1 cellular context compared by ENCODE assay signal in the genomic region with DNA sequence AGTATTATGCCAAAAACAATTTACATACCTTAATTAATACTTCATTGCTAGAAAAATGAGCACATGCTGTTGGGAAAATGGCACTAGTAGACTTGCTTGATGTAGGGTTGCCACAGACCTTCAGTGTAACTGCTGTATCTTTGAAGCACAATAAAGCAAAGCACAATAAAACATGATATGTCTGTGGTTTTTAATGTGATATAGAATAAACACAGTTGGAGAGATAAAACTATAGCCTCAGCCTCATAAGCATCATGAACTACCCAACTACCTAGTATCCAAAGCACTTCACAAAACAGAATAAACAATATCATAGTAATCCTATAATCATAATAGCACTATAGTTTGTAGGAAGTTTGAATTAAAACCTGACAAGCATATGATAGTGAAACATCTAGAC.
TF ChIP-seq lines count a peak whose summit lies in the region.

No MANE protein-coding gene starts in this region.

TF ChIP-seq in HEK293, 187 proteins besides CTCF, POLR2A, EP300 and RAD21 (continued from another document and continues in another):
- TF ChIP-seq, protein P1, sequence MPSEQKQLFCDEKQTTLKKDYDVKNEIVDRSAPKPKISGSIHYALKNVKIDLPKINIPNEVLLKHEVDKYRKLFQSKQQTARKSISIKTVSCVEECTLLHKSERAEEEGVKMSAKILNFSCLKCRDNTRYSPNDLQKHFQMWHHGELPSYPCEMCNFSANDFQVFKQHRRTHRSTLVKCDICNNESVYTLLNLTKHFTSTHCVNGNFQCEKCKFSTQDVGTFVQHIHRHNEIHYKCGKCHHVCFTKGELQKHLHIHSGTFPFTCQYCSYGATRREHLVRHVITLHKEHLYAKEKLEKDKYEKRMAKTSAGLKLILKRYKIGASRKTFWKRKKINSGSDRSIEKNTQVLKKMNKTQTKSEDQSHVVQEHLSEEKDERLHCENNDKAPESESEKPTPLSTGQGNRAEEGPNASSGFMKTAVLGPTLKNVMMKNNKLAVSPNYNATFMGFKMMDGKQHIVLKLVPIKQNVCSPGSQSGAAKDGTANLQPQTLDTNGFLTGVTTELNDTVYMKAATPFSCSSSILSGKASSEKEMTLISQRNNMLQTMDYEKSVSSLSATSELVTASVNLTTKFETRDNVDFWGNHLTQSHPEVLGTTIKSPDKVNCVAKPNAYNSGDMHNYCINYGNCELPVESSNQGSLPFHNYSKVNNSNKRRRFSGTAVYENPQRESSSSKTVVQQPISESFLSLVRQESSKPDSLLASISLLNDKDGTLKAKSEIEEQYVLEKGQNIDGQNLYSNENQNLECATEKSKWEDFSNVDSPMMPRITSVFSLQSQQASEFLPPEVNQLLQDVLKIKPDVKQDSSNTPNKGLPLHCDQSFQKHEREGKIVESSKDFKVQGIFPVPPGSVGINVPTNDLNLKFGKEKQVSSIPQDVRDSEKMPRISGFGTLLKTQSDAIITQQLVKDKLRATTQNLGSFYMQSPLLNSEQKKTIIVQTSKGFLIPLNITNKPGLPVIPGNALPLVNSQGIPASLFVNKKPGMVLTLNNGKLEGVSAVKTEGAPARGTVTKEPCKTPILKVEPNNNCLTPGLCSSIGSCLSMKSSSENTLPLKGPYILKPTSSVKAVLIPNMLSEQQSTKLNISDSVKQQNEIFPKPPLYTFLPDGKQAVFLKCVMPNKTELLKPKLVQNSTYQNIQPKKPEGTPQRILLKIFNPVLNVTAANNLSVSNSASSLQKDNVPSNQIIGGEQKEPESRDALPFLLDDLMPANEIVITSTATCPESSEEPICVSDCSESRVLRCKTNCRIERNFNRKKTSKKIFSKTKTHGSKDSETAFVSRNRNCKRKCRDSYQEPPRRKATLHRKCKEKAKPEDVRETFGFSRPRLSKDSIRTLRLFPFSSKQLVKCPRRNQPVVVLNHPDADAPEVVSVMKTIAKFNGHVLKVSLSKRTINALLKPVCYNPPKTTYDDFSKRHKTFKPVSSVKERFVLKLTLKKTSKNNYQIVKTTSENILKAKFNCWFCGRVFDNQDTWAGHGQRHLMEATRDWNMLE (tag by site-specific recombination; conservative IDR thresholded peaks at IDR 0.05; ENCODE audit: low read depth), result no peak
- TF ChIP-seq ZNF501 (tag by site-specific recombination; IDR thresholded peaks at IDR 0.05) (0 out of 2 replicates have a peak, but pooled peaks have one; percentile 38), RBAK (tag by site-specific recombination; IDR thresholded peaks at IDR 0.05) (no peak), ZNF510 (tag by site-specific recombination; IDR thresholded peaks at IDR 0.05; ENCODE audit: insufficient replicate concordance) (peak; percentile 7), GFI1B (tag by site-specific recombination; IDR thresholded peaks at IDR 0.05) (0 out of 2 replicates have a peak, but pooled peaks have one; percentile 9), ZEB2 (tag by site-specific recombination; IDR thresholded peaks at IDR 0.05) (peak; percentile 61; the same call in 1 of the 2 replicates), ZBTB1 (tag by site-specific recombination; IDR thresholded peaks at IDR 0.05) (0 out of 2 replicates have a peak, but pooled peaks have one; percentile 59), ZNF558 (tag by site-specific recombination; IDR thresholded peaks at IDR 0.05) (no peak), ZBTB48 (tag by site-specific recombination; IDR thresholded peaks at IDR 0.05) (no peak), TCF7L2 (IDR thresholded peaks at IDR 0.05; ENCODE audit: borderline replicate concordance, low read depth, low read length) (no peak), ZNF624 (tag by site-specific recombination; IDR thresholded peaks at IDR 0.05) (no peak), ZNF548 (tag by site-specific recombination; IDR thresholded peaks at IDR 0.05) (no peak), ZNF10 (tag by site-specific recombination; IDR thresholded peaks at IDR 0.05) (0 out of 2 replicates have a peak, but pooled peaks have one; percentile 43), ZNF19 (tag by site-specific recombination; IDR thresholded peaks at IDR 0.05; ENCODE audit: low read depth) (no peak), ZNF202 (tag by site-specific recombination; IDR thresholded peaks at IDR 0.05; ENCODE audit: borderline replicate concordance) (no peak), ZNF785 (tag by site-specific recombination; IDR thresholded peaks at IDR 0.05) (no peak), ZNF530 (tag by site-specific recombination; IDR thresholded peaks at IDR 0.05; ENCODE audit: low read depth) (no peak), ZNF335 (tag by site-specific recombination; conservative IDR thresholded peaks at IDR 0.05) (no peak), ZNF521 (tag by site-specific recombination; IDR thresholded peaks at IDR 0.05) (no peak), ZNF596 (tag by site-specific recombination; IDR thresholded peaks at IDR 0.05) (no peak), KLF1 (tag by site-specific recombination; IDR thresholded peaks at IDR 0.05) (no peak), ZNF621 (tag by site-specific recombination; IDR thresholded peaks at IDR 0.05) (no peak), KLF7 (tag by site-specific recombination; IDR thresholded peaks at IDR 0.05; ENCODE audit: borderline replicate concordance) (no peak), ZNF561 (tag by site-specific recombination; IDR thresholded peaks at IDR 0.05; ENCODE audit: borderline replicate concordance) (no peak; the same call in 1 of the 2 replicates), ZNF169 (tag by site-specific recombination; IDR thresholded peaks at IDR 0.05) (no peak), ZNF473 (tag by site-specific recombination; IDR thresholded peaks at IDR 0.05) (no peak), ZXDB (tag by site-specific recombination; IDR thresholded peaks at IDR 0.05) (peak; percentile 94), SCRT2 (tag by site-specific recombination; IDR thresholded peaks at IDR 0.05) (no peak), ZNF658 (tag by site-specific recombination; IDR thresholded peaks at IDR 0.05) (no peak), ZNF391 (tag by site-specific recombination; IDR thresholded peaks at IDR 0.05; ENCODE audit: borderline replicate concordance, low read depth) (no peak), ZNF341 (tag by site-specific recombination; IDR thresholded peaks at IDR 0.05; ENCODE audit: low read depth) (no peak), ZNF830 (tag by site-specific recombination; IDR thresholded peaks at IDR 0.05; ENCODE audit: low read depth) (no peak), KLF16 (tag by site-specific recombination; IDR thresholded peaks at IDR 0.05) (no peak), ZNF266 (tag by site-specific recombination; IDR thresholded peaks at IDR 0.05; ENCODE audit: low read depth) (no peak), ZNF157 (tag by site-specific recombination; IDR thresholded peaks at IDR 0.05) (no peak), ZNF121 (tag by site-specific recombination; IDR thresholded peaks at IDR 0.05) (no peak), ZSCAN16 (tag by site-specific recombination; IDR thresholded peaks at IDR 0.05) (no peak), EGR2 (tag by site-specific recombination; IDR thresholded peaks at IDR 0.05; ENCODE audit: low read depth) (no peak), BCL11A (tag by site-specific recombination; IDR thresholded peaks at IDR 0.05; ENCODE audit: low read depth) (peak; percentile 88), ZNF140 (tag by site-specific recombination; IDR thresholded peaks at IDR 0.05) (no peak), HOXD13 (CRISPR knock-in tag; IDR thresholded peaks at IDR 0.05; ENCODE audit: borderline replicate concordance) (no peak), ZNF416 (tag by site-specific recombination; IDR thresholded peaks at IDR 0.05) (no peak), ZNF175 (tag by site-specific recombination; IDR thresholded peaks at IDR 0.05) (no peak)
- TF ChIP-seq, protein P2, sequence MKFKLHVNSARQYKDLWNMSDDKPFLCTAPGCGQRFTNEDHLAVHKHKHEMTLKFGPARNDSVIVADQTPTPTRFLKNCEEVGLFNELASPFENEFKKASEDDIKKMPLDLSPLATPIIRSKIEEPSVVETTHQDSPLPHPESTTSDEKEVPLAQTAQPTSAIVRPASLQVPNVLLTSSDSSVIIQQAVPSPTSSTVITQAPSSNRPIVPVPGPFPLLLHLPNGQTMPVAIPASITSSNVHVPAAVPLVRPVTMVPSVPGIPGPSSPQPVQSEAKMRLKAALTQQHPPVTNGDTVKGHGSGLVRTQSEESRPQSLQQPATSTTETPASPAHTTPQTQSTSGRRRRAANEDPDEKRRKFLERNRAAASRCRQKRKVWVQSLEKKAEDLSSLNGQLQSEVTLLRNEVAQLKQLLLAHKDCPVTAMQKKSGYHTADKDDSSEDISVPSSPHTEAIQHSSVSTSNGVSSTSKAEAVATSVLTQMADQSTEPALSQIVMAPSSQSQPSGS (tag by site-specific recombination; IDR thresholded peaks at IDR 0.05; ENCODE audit: low read depth), result no peak
- TF ChIP-seq, protein P3, sequence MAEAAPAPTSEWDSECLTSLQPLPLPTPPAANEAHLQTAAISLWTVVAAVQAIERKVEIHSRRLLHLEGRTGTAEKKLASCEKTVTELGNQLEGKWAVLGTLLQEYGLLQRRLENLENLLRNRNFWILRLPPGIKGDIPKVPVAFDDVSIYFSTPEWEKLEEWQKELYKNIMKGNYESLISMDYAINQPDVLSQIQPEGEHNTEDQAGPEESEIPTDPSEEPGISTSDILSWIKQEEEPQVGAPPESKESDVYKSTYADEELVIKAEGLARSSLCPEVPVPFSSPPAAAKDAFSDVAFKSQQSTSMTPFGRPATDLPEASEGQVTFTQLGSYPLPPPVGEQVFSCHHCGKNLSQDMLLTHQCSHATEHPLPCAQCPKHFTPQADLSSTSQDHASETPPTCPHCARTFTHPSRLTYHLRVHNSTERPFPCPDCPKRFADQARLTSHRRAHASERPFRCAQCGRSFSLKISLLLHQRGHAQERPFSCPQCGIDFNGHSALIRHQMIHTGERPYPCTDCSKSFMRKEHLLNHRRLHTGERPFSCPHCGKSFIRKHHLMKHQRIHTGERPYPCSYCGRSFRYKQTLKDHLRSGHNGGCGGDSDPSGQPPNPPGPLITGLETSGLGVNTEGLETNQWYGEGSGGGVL (tag by site-specific recombination; IDR thresholded peaks at IDR 0.05), result no peak
- TF ChIP-seq, protein P4, sequence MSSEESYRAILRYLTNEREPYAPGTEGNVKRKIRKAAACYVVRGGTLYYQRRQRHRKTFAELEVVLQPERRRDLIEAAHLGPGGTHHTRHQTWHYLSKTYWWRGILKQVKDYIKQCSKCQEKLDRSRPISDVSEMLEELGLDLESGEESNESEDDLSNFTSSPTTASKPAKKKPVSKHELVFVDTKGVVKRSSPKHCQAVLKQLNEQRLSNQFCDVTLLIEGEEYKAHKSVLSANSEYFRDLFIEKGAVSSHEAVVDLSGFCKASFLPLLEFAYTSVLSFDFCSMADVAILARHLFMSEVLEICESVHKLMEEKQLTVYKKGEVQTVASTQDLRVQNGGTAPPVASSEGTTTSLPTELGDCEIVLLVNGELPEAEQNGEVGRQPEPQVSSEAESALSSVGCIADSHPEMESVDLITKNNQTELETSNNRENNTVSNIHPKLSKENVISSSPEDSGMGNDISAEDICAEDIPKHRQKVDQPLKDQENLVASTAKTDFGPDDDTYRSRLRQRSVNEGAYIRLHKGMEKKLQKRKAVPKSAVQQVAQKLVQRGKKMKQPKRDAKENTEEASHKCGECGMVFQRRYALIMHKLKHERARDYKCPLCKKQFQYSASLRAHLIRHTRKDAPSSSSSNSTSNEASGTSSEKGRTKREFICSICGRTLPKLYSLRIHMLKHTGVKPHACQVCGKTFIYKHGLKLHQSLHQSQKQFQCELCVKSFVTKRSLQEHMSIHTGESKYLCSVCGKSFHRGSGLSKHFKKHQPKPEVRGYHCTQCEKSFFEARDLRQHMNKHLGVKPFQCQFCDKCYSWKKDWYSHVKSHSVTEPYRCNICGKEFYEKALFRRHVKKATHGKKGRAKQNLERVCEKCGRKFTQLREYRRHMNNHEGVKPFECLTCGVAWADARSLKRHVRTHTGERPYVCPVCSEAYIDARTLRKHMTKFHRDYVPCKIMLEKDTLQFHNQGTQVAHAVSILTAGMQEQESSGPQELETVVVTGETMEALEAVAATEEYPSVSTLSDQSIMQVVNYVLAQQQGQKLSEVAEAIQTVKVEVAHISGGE (tag by site-specific recombination; conservative IDR thresholded peaks at IDR 0.05; ENCODE audit: low read depth), result no peak
- TF ChIP-seq, protein P5, sequence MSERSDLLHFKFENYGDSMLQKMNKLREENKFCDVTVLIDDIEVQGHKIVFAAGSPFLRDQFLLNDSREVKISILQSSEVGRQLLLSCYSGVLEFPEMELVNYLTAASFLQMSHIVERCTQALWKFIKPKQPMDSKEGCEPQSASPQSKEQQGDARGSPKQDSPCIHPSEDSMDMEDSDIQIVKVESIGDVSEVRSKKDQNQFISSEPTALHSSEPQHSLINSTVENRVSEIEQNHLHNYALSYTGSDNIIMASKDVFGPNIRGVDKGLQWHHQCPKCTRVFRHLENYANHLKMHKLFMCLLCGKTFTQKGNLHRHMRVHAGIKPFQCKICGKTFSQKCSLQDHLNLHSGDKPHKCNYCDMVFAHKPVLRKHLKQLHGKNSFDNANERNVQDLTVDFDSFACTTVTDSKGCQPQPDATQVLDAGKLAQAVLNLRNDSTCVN (tag by site-specific recombination; optimal IDR thresholded peaks at IDR 0.05), result no peak
- TF ChIP-seq, protein P6, sequence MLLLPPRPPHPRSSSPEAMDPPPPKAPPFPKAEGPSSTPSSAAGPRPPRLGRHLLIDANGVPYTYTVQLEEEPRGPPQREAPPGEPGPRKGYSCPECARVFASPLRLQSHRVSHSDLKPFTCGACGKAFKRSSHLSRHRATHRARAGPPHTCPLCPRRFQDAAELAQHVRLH (tag by site-specific recombination; IDR thresholded peaks at IDR 0.05), result peak; percentile 98
- TF ChIP-seq, protein P7, sequence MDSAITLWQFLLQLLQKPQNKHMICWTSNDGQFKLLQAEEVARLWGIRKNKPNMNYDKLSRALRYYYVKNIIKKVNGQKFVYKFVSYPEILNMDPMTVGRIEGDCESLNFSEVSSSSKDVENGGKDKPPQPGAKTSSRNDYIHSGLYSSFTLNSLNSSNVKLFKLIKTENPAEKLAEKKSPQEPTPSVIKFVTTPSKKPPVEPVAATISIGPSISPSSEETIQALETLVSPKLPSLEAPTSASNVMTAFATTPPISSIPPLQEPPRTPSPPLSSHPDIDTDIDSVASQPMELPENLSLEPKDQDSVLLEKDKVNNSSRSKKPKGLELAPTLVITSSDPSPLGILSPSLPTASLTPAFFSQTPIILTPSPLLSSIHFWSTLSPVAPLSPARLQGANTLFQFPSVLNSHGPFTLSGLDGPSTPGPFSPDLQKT (IDR thresholded peaks at IDR 0.05; ENCODE audit: borderline replicate concordance, low read depth, low read length), result no peak
- TF ChIP-seq, protein P8, sequence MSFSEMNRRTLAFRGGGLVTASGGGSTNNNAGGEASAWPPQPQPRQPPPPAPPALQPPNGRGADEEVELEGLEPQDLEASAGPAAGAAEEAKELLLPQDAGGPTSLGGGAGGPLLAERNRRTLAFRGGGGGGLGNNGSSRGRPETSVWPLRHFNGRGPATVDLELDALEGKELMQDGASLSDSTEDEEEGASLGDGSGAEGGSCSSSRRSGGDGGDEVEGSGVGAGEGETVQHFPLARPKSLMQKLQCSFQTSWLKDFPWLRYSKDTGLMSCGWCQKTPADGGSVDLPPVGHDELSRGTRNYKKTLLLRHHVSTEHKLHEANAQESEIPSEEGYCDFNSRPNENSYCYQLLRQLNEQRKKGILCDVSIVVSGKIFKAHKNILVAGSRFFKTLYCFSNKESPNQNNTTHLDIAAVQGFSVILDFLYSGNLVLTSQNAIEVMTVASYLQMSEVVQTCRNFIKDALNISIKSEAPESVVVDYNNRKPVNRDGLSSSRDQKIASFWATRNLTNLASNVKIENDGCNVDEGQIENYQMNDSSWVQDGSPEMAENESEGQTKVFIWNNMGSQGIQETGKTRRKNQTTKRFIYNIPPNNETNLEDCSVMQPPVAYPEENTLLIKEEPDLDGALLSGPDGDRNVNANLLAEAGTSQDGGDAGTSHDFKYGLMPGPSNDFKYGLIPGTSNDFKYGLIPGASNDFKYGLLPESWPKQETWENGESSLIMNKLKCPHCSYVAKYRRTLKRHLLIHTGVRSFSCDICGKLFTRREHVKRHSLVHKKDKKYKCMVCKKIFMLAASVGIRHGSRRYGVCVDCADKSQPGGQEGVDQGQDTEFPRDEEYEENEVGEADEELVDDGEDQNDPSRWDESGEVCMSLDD (tag by site-specific recombination; IDR thresholded peaks at IDR 0.05), result no peak
